In the genomic region with DNA sequence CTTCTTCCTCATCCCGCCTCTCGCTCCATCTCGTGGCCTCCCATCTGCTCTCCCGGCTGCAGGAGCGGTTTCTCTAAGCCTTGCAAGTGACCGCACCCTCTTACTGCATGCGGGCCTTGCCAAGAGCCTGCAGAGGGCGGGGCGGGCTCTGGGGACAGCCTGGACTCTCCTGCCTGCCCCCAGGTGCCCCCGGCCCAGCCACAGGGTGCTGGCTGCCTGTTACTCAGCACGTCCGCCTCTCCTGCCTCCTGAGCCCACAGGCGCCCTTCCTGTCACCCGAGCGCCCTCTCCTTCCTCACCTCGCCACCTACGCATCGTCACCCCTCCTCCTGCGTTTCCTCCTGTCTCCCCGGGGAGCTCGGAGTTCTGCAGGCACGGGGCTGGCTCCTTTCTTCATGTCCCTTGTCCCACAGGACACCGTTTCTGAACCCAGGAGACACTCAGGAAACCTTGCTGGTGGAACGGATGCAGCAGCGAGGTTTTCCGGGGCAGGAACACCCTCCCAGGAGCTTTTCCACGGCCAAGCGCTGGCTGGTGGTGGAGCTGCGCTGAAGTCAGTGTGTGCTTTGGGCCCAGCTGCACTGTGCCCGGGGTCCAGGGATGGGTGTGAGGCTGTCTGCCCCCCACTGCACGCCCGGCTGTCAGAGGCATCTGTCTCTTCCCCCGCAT, we compare ENCODE assay signal across 1 cellular context.
TF ChIP-seq lines count a peak whose summit lies in the region.

No MANE protein-coding gene starts in this region.

TF ChIP-seq in HCT116, 20 proteins besides CTCF, POLR2A, EP300 and RAD21 (continued from another document):
- TF ChIP-seq, protein P1, sequence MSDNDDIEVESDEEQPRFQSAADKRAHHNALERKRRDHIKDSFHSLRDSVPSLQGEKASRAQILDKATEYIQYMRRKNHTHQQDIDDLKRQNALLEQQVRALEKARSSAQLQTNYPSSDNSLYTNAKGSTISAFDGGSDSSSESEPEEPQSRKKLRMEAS (IDR thresholded peaks at IDR 0.05): peak; percentile 85
- 0 out of 2 replicates have a peak, but pooled peaks have one; percentile 28 for TF ChIP-seq FOSL1 (IDR thresholded peaks at IDR 0.05; ENCODE audit: low read depth)
